In the genomic region with DNA sequence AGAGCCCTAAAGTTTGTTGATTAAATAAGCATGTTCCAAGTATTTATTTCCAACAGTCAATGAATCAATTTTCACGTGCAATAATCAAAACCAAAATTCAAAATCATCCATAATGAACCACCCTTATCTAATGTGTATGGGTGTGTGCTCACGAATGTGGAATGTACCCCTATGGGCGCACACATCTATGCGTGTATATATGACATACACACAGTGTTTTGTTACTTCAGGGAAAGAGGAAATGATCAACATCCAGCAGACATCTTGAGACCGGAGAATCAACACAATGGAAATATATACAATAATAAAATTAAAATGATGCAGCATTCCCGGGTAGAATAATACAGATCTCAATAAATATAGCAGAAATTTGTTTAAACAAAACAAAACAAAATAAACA, we compare ENCODE assay signal across 22 cellular contexts. TPM values are rescaled to one million over a fixed set of nuclear protein-coding genes. Genes with fewer than 3 reads are reported as not detected.
"Had no signal": no experiment of that assay in that cellular context is flagged by ENCODE, and none has a peak within 500 bp of the region (broad histone marks: within the 10 kb centered on the region; RNA-seq: fewer than 3 reads in every experiment).

No MANE protein-coding gene starts in this region.

- H3K27ac ChIP-seq: colonic mucosa, heart right ventricle, ovary, suprapubic skin, thyroid gland had no signal

- H3K4me3 ChIP-seq: colonic mucosa, heart right ventricle, ovary, suprapubic skin, thyroid gland had no signal

- H3K9me3 ChIP-seq: colonic mucosa, heart right ventricle, ovary, suprapubic skin, thyroid gland had no signal

- ATAC-seq: heart right ventricle; right cardiac atrium; stimulated activated effector memory CD8-positive, alpha-beta T cell treated with anti-CD3 and anti-CD28 coated beads, Interleukin-12 subunit alpha, Interleukin-12 subunit beta, amount 100 ng/mL, for 72 hours; stimulated activated naive CD8-positive, alpha-beta T cell treated with anti-CD3 and anti-CD28 coated beads, Interleukin-15, Interleukin-2, amounts not matched to agents 100 U/mL and 50 U/mL, for 24 hours had no signal

- DNase-seq: colonic mucosa; effector CD8-positive, alpha-beta T cell; heart right ventricle; kidney glomerular epithelial cell; naive B cell; right cardiac atrium; stimulated activated CD4-positive, alpha-beta T cell treated with anti-CD3 and anti-CD28 coated beads, Interleukin-4, amount 100 ng/mL, for 1 hour; stimulated activated CD8-positive, alpha-beta memory T cell treated with anti-CD3 and anti-CD28 coated beads, Interleukin-4, amount 100 ng/mL, for 48 hours; stimulated activated naive CD8-positive, alpha-beta T cell treated with anti-CD3 and anti-CD28 coated beads, Interleukin-15, Interleukin-2, amounts not matched to agents 100 U/mL and 50 U/mL, for 24 hours had no signal

- H3K36me3 ChIP-seq: colonic mucosa, heart right ventricle, ovary, suprapubic skin, thyroid gland had no signal

- FAIRE-seq: frontal cortex, islet of Langerhans, urothelium cell line had no signal

RNA-seq across cellular contexts. Expression of gene FEZF1, which starts 3.3 kb away (rescaled TPM):
- total RNA-seq: colonic mucosa, dermis microvascular lymphatic vessel endothelial cell, frontal cortex, glomerular endothelial cell, heart right ventricle, liver, lung microvascular endothelial cell, ovary, posterior vena cava, right cardiac atrium, suprapubic skin, thyroid gland had no signal
- polyA plus RNA-seq: esophagus, heart right ventricle, liver, ovary, right cardiac atrium had no signal
